8 cellular contexts compared by ENCODE assay signal in genomic region chr19:1102407-1103106, GRCh38. TPM values are rescaled to one million over a fixed set of nuclear protein-coding genes. Genes with fewer than 3 reads are reported as not detected.
DNase-seq lines count a peak whose midpoint lies in the region; ATAC-seq lines count a peak whose summit lies in the region.

No MANE protein-coding gene starts in this region.

- peaks cover 34% of the 10 kb centered on the region for H3K4me1 Mint-ChIP-seq in activated naive CD8-positive, alpha-beta T cell treated with anti-CD3 and anti-CD28 coated beads, Interleukin-2, amount 10 ng/mL, durations not matched to agents 7 days and 5 days
- peaks cover 25 to 43% of the 10 kb centered on the region in 2 donors for H3K4me1 Mint-ChIP-seq in immature natural killer cell

- DNase-seq in GF-D8 (lab: John Stamatoyannopoulos, UW), result peak; percentile 50
- peak; percentile 96 for DNase-seq in NCI-H226
- peak; percentile 46 for DNase-seq in activated naive CD8-positive, alpha-beta T cell treated with anti-CD3 and anti-CD28 coated beads, Interleukin-2, amount 10 ng/mL, durations not matched to agents 7 days and 5 days
- no peak for DNase-seq in immature natural killer cell
- peak; percentile 59 to 66 for DNase-seq in stimulated activated CD4-positive, alpha-beta T cell treated with anti-CD3 and anti-CD28 coated beads, Interleukin-2, amount 100 ng/mL, for 48 hours
- no peak for DNase-seq in NCI-H1930 (lab: John Stamatoyannopoulos, UW)
- no peak for DNase-seq in NCI-H2107 (lab: John Stamatoyannopoulos, UW)
- no peak for DNase-seq in middle frontal gyrus (ENCODE audit: extremely low spot score, low spot score)

- peaks cover 3% of the 10 kb centered on the region for H3K9me3 Mint-ChIP-seq in activated naive CD8-positive, alpha-beta T cell treated with anti-CD3 and anti-CD28 coated beads, Interleukin-2, amount 10 ng/mL, durations not matched to agents 7 days and 5 days
- no peaks in the 10 kb centered on the region for H3K9me3 Mint-ChIP-seq in immature natural killer cell

- POLR2A ChIA-PET in activated naive CD8-positive, alpha-beta T cell treated with anti-CD3 and anti-CD28 coated beads, Interleukin-2, amount 10 ng/mL, durations not matched to agents 7 days and 5 days (lab: Charles Lee), result interaction anchor here (0.6 to 2.5 kb wide), 9 partner anchors 15 to 167 kb away, joined by 3 to 18 read pairs (median 5); partner anchors contain the start of genes ABCA7, ARHGAP45, CIRBP and WDR18

- no peaks in the 10 kb centered on the region for H3K27me3 Mint-ChIP-seq in activated naive CD8-positive, alpha-beta T cell treated with anti-CD3 and anti-CD28 coated beads, Interleukin-2, amount 10 ng/mL, durations not matched to agents 7 days and 5 days
- H3K27me3 Mint-ChIP-seq in immature natural killer cell (ENCODE audit: low read depth in 3 of 3), result peaks cover 11 to 16% (median 11%) of the 10 kb centered on the region in 3 donors

- H3K27ac Mint-ChIP-seq in activated naive CD8-positive, alpha-beta T cell treated with anti-CD3 and anti-CD28 coated beads, Interleukin-2, amount 10 ng/mL, durations not matched to agents 7 days and 5 days, result peak overlapping the region; percentile 80
- peak overlapping the region; percentile 88 to 96 (median 94) for H3K27ac Mint-ChIP-seq in immature natural killer cell

- no peak for ATAC-seq in activated naive CD8-positive, alpha-beta T cell treated with anti-CD3 and anti-CD28 coated beads, Interleukin-2, amount 10 ng/mL, durations not matched to agents 7 days and 5 days (ENCODE audit: low read depth)

- peak overlapping the region; percentile 61 for H3K4me3 Mint-ChIP-seq in activated naive CD8-positive, alpha-beta T cell treated with anti-CD3 and anti-CD28 coated beads, Interleukin-2, amount 10 ng/mL, durations not matched to agents 7 days and 5 days
- H3K4me3 Mint-ChIP-seq in immature natural killer cell, result peak overlapping the region in 4 of 5 donors; percentile 72 to 80 (median 76)

- peaks cover 5% of the 10 kb centered on the region for H3K36me3 Mint-ChIP-seq in activated naive CD8-positive, alpha-beta T cell treated with anti-CD3 and anti-CD28 coated beads, Interleukin-2, amount 10 ng/mL, durations not matched to agents 7 days and 5 days
- H3K36me3 Mint-ChIP-seq in immature natural killer cell, result no peaks in the 10 kb centered on the region

RNA-seq across cellular contexts. Expression of gene GPX4, which starts 1.2 kb away (rescaled TPM):
- 100 to 1,000 TPM; 194 to 206 TPM for total RNA-seq in activated naive CD8-positive, alpha-beta T cell treated with anti-CD3 and anti-CD28 coated beads, Interleukin-2, amount 10 ng/mL, durations not matched to agents 7 days and 5 days
- polyA plus RNA-seq in immature natural killer cell, result 100 to 1,000 TPM; 225 to 320 (median 280) TPM

RNA-seq across cellular contexts. Expression of gene POLR2E, which starts 7.4 kb away (rescaled TPM):
- 100 to 1,000 TPM; 142 to 163 TPM for total RNA-seq in activated naive CD8-positive, alpha-beta T cell treated with anti-CD3 and anti-CD28 coated beads, Interleukin-2, amount 10 ng/mL, durations not matched to agents 7 days and 5 days
- 100 to 1,000 TPM; 182 to 288 (median 237) TPM for polyA plus RNA-seq in immature natural killer cell

RNA-seq across cellular contexts. Expression of gene ARHGAP45, which starts 35.6 kb away (rescaled TPM):
- 100 to 1,000 TPM; 576 to 581 TPM for total RNA-seq in activated naive CD8-positive, alpha-beta T cell treated with anti-CD3 and anti-CD28 coated beads, Interleukin-2, amount 10 ng/mL, durations not matched to agents 7 days and 5 days
- 100 to 1,000 TPM; 164 to 417 (median 169) TPM for polyA plus RNA-seq in immature natural killer cell

Comparison
In these comparisons a context has a peak if more than half of its experiments do, and no peak if none do; other contexts are left out.
1. DNase-seq: peak in GF-D8 (single experiment), NCI-H226 (single experiment), activated naive CD8-positive, alpha-beta T cell treated with anti-CD3 and anti-CD28 coated beads, Interleukin-2, amount 10 ng/mL, durations not matched to agents 7 days and 5 days (single experiment) and stimulated activated CD4-positive, alpha-beta T cell treated with anti-CD3 and anti-CD28 coated beads, Interleukin-2, amount 100 ng/mL, for 48 hours (2 of 2); none in immature natural killer cell (0 of 3), NCI-H1930 (0 of 2), NCI-H2107 (single experiment) and middle frontal gyrus (single experiment).